ENCODE assay signal across 14 cellular contexts in the genomic region with DNA sequence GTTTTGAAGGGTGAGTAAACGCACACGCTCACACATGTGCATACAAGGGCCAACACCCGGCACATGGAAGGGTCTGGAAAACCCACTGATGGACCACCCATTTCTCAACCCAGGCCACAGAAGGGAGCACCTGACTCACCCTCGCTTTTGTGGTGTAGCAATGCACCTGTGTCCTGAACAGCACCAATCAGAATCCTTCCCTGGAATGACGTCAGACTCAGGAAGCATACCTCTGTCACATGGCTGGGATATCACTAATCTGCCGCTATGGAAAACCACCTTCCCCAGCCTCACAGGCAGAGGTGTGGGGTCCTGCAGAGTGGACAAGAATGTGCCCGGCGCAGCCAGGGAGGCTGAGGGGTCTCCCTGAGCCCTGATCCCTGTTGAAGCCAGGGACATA. TPM values are rescaled to one million over a fixed set of nuclear protein-coding genes. Genes with fewer than 3 reads are reported as not detected.
A peak's percentile ranks its signal among the peaks of the same experiment; 100 is the strongest.
DNase-seq lines count a peak whose midpoint lies in the region; ATAC-seq, FAIRE-seq and TF ChIP-seq lines count a peak whose summit lies in the region.
"Had no signal": no experiment of that assay in that cellular context is flagged by ENCODE, and none has a peak within 500 bp of the region (broad histone marks: within the 10 kb centered on the region; RNA-seq: fewer than 3 reads in every experiment).

No MANE protein-coding gene starts in this region.

- DNase-seq in stimulated activated CD4-positive, alpha-beta T cell treated with anti-CD3 and anti-CD28 coated beads, Interleukin-4, amount 100 ng/mL, for 24 hours = peak; percentile 24
- DNase-seq in stimulated activated CD4-positive, alpha-beta T cell treated with anti-CD3 and anti-CD28 coated beads, Interleukin-12 subunit alpha, Interleukin-12 subunit beta, amount 100 ng/mL, for 4 hours = no peak
- no peak for DNase-seq in T-helper 17 cell
- DNase-seq in effector memory CD8-positive, alpha-beta T cell = no peak
- DNase-seq in urothelium cell line (ENCODE audit: low spot score) = no peak
- DNase-seq in BE2C = no peak
- DNase-seq in SHP77 (lab: John Stamatoyannopoulos, UW) = no peak
- DNase-seq in GF-D8 (lab: John Stamatoyannopoulos, UW) = no peak
- DNase-seq: glutamatergic neuron, KG1, NCI-H2081 treated with DMSO at 0.1 percent for 48 hours, occipital lobe had no signal

- H3K27me3 Mint-ChIP-seq in T-helper 17 cell = no peaks in the 10 kb centered on the region
- peaks cover 18 to 47% of the 10 kb centered on the region in 2 donors for H3K27me3 Mint-ChIP-seq in effector memory CD8-positive, alpha-beta T cell

- no peak for TF ChIP-seq CTCF in BE2C (IDR thresholded peaks at IDR 0.05; ENCODE audit: low read depth, low read length)

- peaks cover 41% of the 10 kb centered on the region for H3K4me1 Mint-ChIP-seq in T-helper 17 cell
- H3K4me1 Mint-ChIP-seq in effector memory CD8-positive, alpha-beta T cell (ENCODE audit: low read depth in 2 of 2) = peaks cover 15 to 34% of the 10 kb centered on the region in 2 donors

- no peaks in the 10 kb centered on the region for H3K9me3 ChIP-seq in T-helper 17 cell (ENCODE audit: control insufficient read depth, low read length, poor library complexity, severe bottlenecking)
- no peaks in the 10 kb centered on the region for H3K9me3 ChIP-seq in BE2C

- peak; percentile 5 for FAIRE-seq in urothelium cell line (lab: Jason Lieb, UNC)
- FAIRE-seq: H54, RCC 7860 had no signal

- peak overlapping the region; percentile 86 for H3K4me3 Mint-ChIP-seq in T-helper 17 cell
- H3K4me3 Mint-ChIP-seq in effector memory CD8-positive, alpha-beta T cell = peak overlapping the region in 1 of 2 donors; percentile 65

- H3K4me1 ChIP-seq in BE2C = no peaks in the 10 kb centered on the region

- no peaks in the 10 kb centered on the region for H3K36me3 ChIP-seq in BE2C

- no peaks in the 10 kb centered on the region for H3K9me3 Mint-ChIP-seq in effector memory CD8-positive, alpha-beta T cell

- ATAC-seq in T-helper 17 cell = peak; percentile 81
- peak; percentile 55 for ATAC-seq in effector memory CD8-positive, alpha-beta T cell (replicated peaks)

- peak overlapping the region; percentile 89 for H3K27ac Mint-ChIP-seq in T-helper 17 cell
- no peak overlapping the region for H3K27ac Mint-ChIP-seq in effector memory CD8-positive, alpha-beta T cell

- H3K36me3 Mint-ChIP-seq in T-helper 17 cell (ENCODE audit: low read depth) = peaks cover 1% of the 10 kb centered on the region
- H3K36me3 Mint-ChIP-seq in effector memory CD8-positive, alpha-beta T cell (ENCODE audit: insufficient read depth) = no peaks in the 10 kb centered on the region

- no peaks in the 10 kb centered on the region for H3K27me3 ChIP-seq in BE2C

- H3K4me3 ChIP-seq in BE2C (ENCODE audit: low read depth, low read length) = no peak overlapping the region

RNA-seq across cellular contexts. Expression of gene OSM, which starts 9.0 kb away (rescaled TPM):
- 10 to 100 TPM; 29.1 to 35.2 TPM for total RNA-seq in T-helper 17 cell
- not detected for polyA plus RNA-seq in BE2C (2012; ENCODE audit: insufficient read depth, insufficient read length, low read depth)

RNA-seq across cellular contexts. Expression of gene CASTOR1, which starts 13.7 kb away (rescaled TPM):
- total RNA-seq in T-helper 17 cell = 10 to 100 TPM; 10.6 to 12.4 TPM
- 3.8 TPM for polyA plus RNA-seq in BE2C (2012; ENCODE audit: insufficient read depth, insufficient read length, low read depth)

RNA-seq across cellular contexts. Expression of gene LIF, which starts 29.1 kb away (rescaled TPM):
- total RNA-seq in T-helper 17 cell = 1 to 10 TPM; 1.8 to 5.3 TPM
- polyA plus RNA-seq in BE2C (2012; ENCODE audit: insufficient read depth, insufficient read length, low read depth) = 1.8 TPM
- total RNA-seq: occipital lobe had no signal

RNA-seq across cellular contexts. Expression of gene TBC1D10A, which starts 51.1 kb away (rescaled TPM):
- total RNA-seq in T-helper 17 cell = 10 to 100 TPM; 46.9 to 63.1 TPM
- 2.9 TPM for polyA plus RNA-seq in BE2C (2012; ENCODE audit: insufficient read depth, insufficient read length, low read depth)
